In the genomic region with DNA sequence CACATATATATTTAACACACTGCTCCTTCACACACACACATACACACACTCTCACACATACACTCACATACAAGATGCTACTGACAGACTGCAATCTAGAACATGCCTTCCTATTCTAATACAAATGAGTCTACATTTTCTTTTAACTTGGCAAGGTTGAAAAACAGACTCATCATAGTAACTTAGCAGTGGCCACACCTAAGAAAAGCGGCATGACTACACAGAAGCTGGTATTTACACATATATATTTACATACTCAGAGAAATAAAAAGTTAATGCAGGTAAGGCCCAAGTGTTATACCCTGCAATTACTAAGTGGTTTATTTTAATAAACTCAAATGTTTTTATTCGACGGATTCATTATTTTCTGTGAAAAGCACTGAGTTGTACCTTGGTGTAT, we compare ENCODE assay signal across 27 cellular contexts.
"Had no signal": no experiment of that assay in that cellular context is flagged by ENCODE, and none has a peak within 500 bp of the region (broad histone marks: within the 10 kb centered on the region; RNA-seq: fewer than 3 reads in every experiment).

No MANE protein-coding gene starts in this region.

- H3K27ac ChIP-seq: SJCRH30 had no signal

- H3K4me2 ChIP-seq: SK-N-SH had no signal

- H3K9ac ChIP-seq: SK-N-SH had no signal

- FAIRE-seq: TTC549 had no signal

- ATAC-seq: activated CD8-positive, alpha-beta T cell treated with anti-CD3 and anti-CD28 coated beads for 36 hours; activated T-cell treated with anti-CD3 and anti-CD28 coated beads, Interleukin-2, amount 50 U/mL, for 72 hours; activated T-helper 17 cell treated with anti-CD3 and anti-CD28 coated beads, Interleukin-2, amount 50 U/mL, for 72 hours had no signal

- H3K9me3 ChIP-seq: ascending aorta, SJCRH30, SK-N-SH had no signal

- DNase-seq: activated CD4-positive, alpha-beta T cell treated with anti-CD3 and anti-CD28 coated beads, Interleukin-2, amount 10 ng/mL, durations not matched to agents 24 days and 14 days; activated CD4-positive, alpha-beta T cell treated with anti-CD3 and anti-CD28 coated beads, Interleukin-2, amount 50 U/mL, for 4 hours; activated CD8-positive, alpha-beta T cell treated with anti-CD3 and anti-CD28 coated beads for 36 hours; activated effector memory CD4-positive, alpha-beta T cell treated with anti-CD3 and anti-CD28 coated beads, Interleukin-2, amount 50 U/mL, for 16 hours; activated naive CD4-positive, alpha-beta T cell treated with Interleukin-2 at 50 U/mL for 16 hours; activated naive CD8-positive, alpha-beta T cell treated with anti-CD3 and anti-CD28 coated beads, Interleukin-2, amount 10 ng/mL, durations not matched to agents 7 days and 5 days; activated T-cell treated with anti-CD3 and anti-CD28 coated beads, Interleukin-2, amount 50 U/mL, for 1 hour; activated T-cell treated with anti-CD3 and anti-CD28 coated beads, Interleukin-2, amount 50 U/mL, for 72 hours; amygdala; Karpas-422; KBM-7; NCI-H1048; NCI-H1105 treated with DMSO at 0.1 percent for 48 hours; NCI-H1436; NCI-H1694 treated with DMSO at 0.1 percent for 48 hours; NCI-H2029; NCI-H2171; NCI-H510A; NCI-H526; NCI-H748 treated with DMSO at 0.1 percent for 48 hours; NK-92 treated with Interleukin-12 subunit alpha and Interleukin-12 subunit beta, amount 100 ng/mL, for 24 hours; SHP77; SJCRH30; SK-N-SH had no signal

- H3K4me3 ChIP-seq: ascending aorta, SJCRH30 had no signal

- H3K36me3 ChIP-seq: ascending aorta, SJCRH30 had no signal

- H3K27me3 ChIP-seq: ascending aorta, SJCRH30 had no signal
